Comparison of ENCODE assay signal across 19 cellular contexts in genomic region chr2:102256874-102257462, GRCh38. TPM values are rescaled to one million over a fixed set of nuclear protein-coding genes. Genes with fewer than 3 reads are reported as not detected.
DNase-seq lines count a peak whose midpoint lies in the region; ATAC-seq and TF ChIP-seq lines count a peak whose summit lies in the region.
"Had no signal": no experiment of that assay in that cellular context is flagged by ENCODE, and none has a peak within 500 bp of the region (broad histone marks: within the 10 kb centered on the region; RNA-seq: fewer than 3 reads in every experiment).

No MANE protein-coding gene starts in this region.

- peak overlapping the region; percentile 77 for H4K91ac ChIP-seq in mesenchymal stem cell (ENCODE audit: low read length)

- H3K36me3 ChIP-seq in GM23248 (ENCODE audit: low read depth) (no peaks in the 10 kb centered on the region), mesenchymal stem cell (ENCODE audit: control insufficient read depth in 1 of 2, insufficient read depth in 2 of 2, low read depth in 1 of 2, low read length in 2 of 2) (no peaks in the 10 kb centered on the region), mucosa of descending colon (ENCODE audit: low read depth) (no peaks in the 10 kb centered on the region)
- H3K36me3 ChIP-seq: adrenal gland, neutrophil had no signal

- no peaks in the 10 kb centered on the region for H3K79me1 ChIP-seq in mesenchymal stem cell (replicated peaks; ENCODE audit: low read length, poor library complexity, severe bottlenecking)

- peak overlapping the region; percentile 73 to 97 for H3K18ac ChIP-seq in mesenchymal stem cell (ENCODE audit: low read depth in 1 of 2, low read length in 2 of 2)

- H2BK15ac ChIP-seq in mesenchymal stem cell (ENCODE audit: low read depth, poor library complexity, severe bottlenecking): peak overlapping the region; percentile 92

- intact Hi-C loops in mucosa of descending colon (cut with DNase I, micrococcal nuclease): no loop called here
- intact Hi-C loops in Right ventricle myocardium inferior (cut with DNase I): no loop called here

- DNase-seq in T-helper 2 cell treated with Interferon-gamma antibody and Interleukin-4, amounts not matched to agents 5 μg/mL and 100 μg/mL, for 36 hours (ENCODE audit: low spot score): no peak
- DNase-seq in T-helper 2 cell: no peak
- no peak for DNase-seq in GM23248
- no peak for DNase-seq in activated naive CD4-positive, alpha-beta T cell treated with anti-CD3 and anti-CD28 coated beads, Interleukin-2, amount 50 U/mL, for 72 hours (ENCODE audit: low spot score in 2 of 2)
- DNase-seq in mesenchymal stem cell: no peak
- DNase-seq in mucosa of descending colon: no peak
- no peak for DNase-seq in T1000 (lab: John Stamatoyannopoulos, UW)
- no peak for DNase-seq in Right ventricle myocardium inferior (ENCODE audit: missing footprints)
- DNase-seq: adrenal gland; C1 segment of cervical spinal cord; central memory CD4-positive, alpha-beta T cell; DMS79 treated with DMSO at 0.1 percent for 48 hours; effector memory CD4-positive, alpha-beta T cell; NCI-H1417 treated with DMSO at 0.1 percent for 48 hours; NCI-H2171; right cardiac atrium had no signal

- peaks cover 17% of the 10 kb centered on the region for H3F3A ChIP-seq in GM23248 (ENCODE audit: insufficient read depth)

- peaks cover 56% of the 10 kb centered on the region for H3K4me1 Mint-ChIP-seq in T-helper 2 cell treated with Interferon-gamma antibody and Interleukin-4, amounts not matched to agents 5 μg/mL and 100 μg/mL, for 36 hours (ENCODE audit: low read depth)

- no peaks in the 10 kb centered on the region; the same call in 1 of the 2 replicates for H3K27me3 ChIP-seq in GM23248 (replicated peaks; ENCODE audit: insufficient read depth)
- H3K27me3 ChIP-seq in mesenchymal stem cell (ENCODE audit: control insufficient read depth in 1 of 2, insufficient read depth in 1 of 2, low read length in 2 of 2): peaks cover 0 to 34% of the 10 kb centered on the region in 2 experiments
- H3K27me3 ChIP-seq: adrenal gland, neutrophil had no signal

- no peak for TF ChIP-seq CTCF in mucosa of descending colon (IDR thresholded peaks at IDR 0.05)

- H3K4me1 ChIP-seq in GM23248 (ENCODE audit: insufficient read depth) (peaks cover 26% of the 10 kb centered on the region), mesenchymal stem cell (ENCODE audit: control insufficient read depth, insufficient read depth, low read depth, low read length) (peaks cover 4% of the 10 kb centered on the region), mucosa of descending colon (ENCODE audit: low read depth) (no peaks in the 10 kb centered on the region)
- H3K4me1 ChIP-seq: adrenal gland had no signal

- no peak overlapping the region for H3K4me3 Mint-ChIP-seq in T-helper 2 cell treated with Interferon-gamma antibody and Interleukin-4, amounts not matched to agents 5 μg/mL and 100 μg/mL, for 36 hours

- H3K4me2 ChIP-seq in GM23248 (ENCODE audit: unreplicated experiment) (no peak overlapping the region), mesenchymal stem cell (ENCODE audit: low read length, poor library complexity, severe bottlenecking) (no peak overlapping the region)

- H3K27ac ChIP-seq in GM23248 (no peak overlapping the region), mesenchymal stem cell (ENCODE audit: low read length, poor library complexity, severe bottlenecking) (no peak overlapping the region)
- H3K27ac ChIP-seq: adrenal gland, neutrophil, VCaP had no signal

- peak overlapping the region; percentile 34 to 95 for H2BK12ac ChIP-seq in mesenchymal stem cell (ENCODE audit: low read length in 2 of 2)

- peaks cover 10% of the 10 kb centered on the region for H3K36me3 Mint-ChIP-seq in T-helper 2 cell treated with Interferon-gamma antibody and Interleukin-4, amounts not matched to agents 5 μg/mL and 100 μg/mL, for 36 hours (ENCODE audit: low read depth)
- peaks cover 0 to 35% of the 10 kb centered on the region in 2 donors for H3K36me3 Mint-ChIP-seq in activated naive CD4-positive, alpha-beta T cell treated with anti-CD3 and anti-CD28 coated beads, Interleukin-2, amount 50 U/mL, for 72 hours

- no peaks in the 10 kb centered on the region for H3K27me3 Mint-ChIP-seq in T-helper 2 cell treated with Interferon-gamma antibody and Interleukin-4, amounts not matched to agents 5 μg/mL and 100 μg/mL, for 36 hours (ENCODE audit: low read depth)

- H4K8ac ChIP-seq in mesenchymal stem cell (ENCODE audit: low read length): peak overlapping the region; percentile 60

- WGBS in GM23248 (ENCODE audit: low coverage in 1 of 2, low lambda C conversion rate in 2 of 2, missing lambda C conversion rate in 2 of 2), 2 experiments: 83 to 86% methylated on average over 5 of the region's 5 CpGs
- WGBS in mesenchymal stem cell: 97% methylated on average over 5 of the region's 5 CpGs

- peaks cover 22% of the 10 kb centered on the region for H3K9me3 Mint-ChIP-seq in T-helper 2 cell treated with Interferon-gamma antibody and Interleukin-4, amounts not matched to agents 5 μg/mL and 100 μg/mL, for 36 hours
- peaks cover 0 to 8% of the 10 kb centered on the region in 2 donors for H3K9me3 Mint-ChIP-seq in activated naive CD4-positive, alpha-beta T cell treated with anti-CD3 and anti-CD28 coated beads, Interleukin-2, amount 50 U/mL, for 72 hours

- H2BK5ac ChIP-seq in mesenchymal stem cell (ENCODE audit: low read depth, low read length, poor library complexity, severe bottlenecking): peak overlapping the region; percentile 48

- in situ Hi-C loops in GM23248 (cut with MboI): loop anchor here (10.0 to 25.0 kb wide), 3 partner anchors 98 to 355 kb away; partner anchors contain the start of genes IL18R1 and SLC9A2

- H2BK120ac ChIP-seq in mesenchymal stem cell (ENCODE audit: low read depth, low read length): no peak overlapping the region

- H2AFZ ChIP-seq in GM23248: peak overlapping the region; percentile 45; the same call in 1 of the 2 replicates
- no peak overlapping the region for H2AFZ ChIP-seq in mesenchymal stem cell (ENCODE audit: low read depth, low read length)

- peak overlapping the region; percentile 40 for H3K27ac Mint-ChIP-seq in T-helper 2 cell treated with Interferon-gamma antibody and Interleukin-4, amounts not matched to agents 5 μg/mL and 100 μg/mL, for 36 hours
- peak overlapping the region; percentile 92 to 99 for H3K27ac Mint-ChIP-seq in activated naive CD4-positive, alpha-beta T cell treated with anti-CD3 and anti-CD28 coated beads, Interleukin-2, amount 50 U/mL, for 72 hours

- H3K9me3 ChIP-seq in GM23248 (ENCODE audit: low read depth): no peaks in the 10 kb centered on the region
- H3K9me3 ChIP-seq in mesenchymal stem cell (ENCODE audit: control insufficient read depth, low read length): no peaks in the 10 kb centered on the region
- no peaks in the 10 kb centered on the region for H3K9me3 ChIP-seq in mucosa of descending colon
- H3K9me3 ChIP-seq: adrenal gland, neutrophil had no signal

- H3K9me2 ChIP-seq in GM23248 (ENCODE audit: insufficient read depth): no peaks in the 10 kb centered on the region

- peak overlapping the region; percentile 15 to 35 for H3K4ac ChIP-seq in mesenchymal stem cell (ENCODE audit: low read depth in 1 of 2, low read length in 2 of 2)

- H3K79me2 ChIP-seq in GM23248 (ENCODE audit: insufficient read depth): no peaks in the 10 kb centered on the region

- no peak overlapping the region for H3K4me3 ChIP-seq in GM23248
- no peak overlapping the region for H3K4me3 ChIP-seq in mesenchymal stem cell (ENCODE audit: insufficient read depth in 1 of 2, low read depth in 1 of 2, low read length in 2 of 2)
- H3K4me3 ChIP-seq in mucosa of descending colon: no peak overlapping the region
- H3K4me3 ChIP-seq: adrenal gland had no signal

- no peak overlapping the region for H3K23ac ChIP-seq in mesenchymal stem cell (ENCODE audit: low read length in 2 of 2)

- no peak overlapping the region for H3K9ac ChIP-seq in GM23248
- no peak overlapping the region for H3K9ac ChIP-seq in mesenchymal stem cell (ENCODE audit: low read length)

- no peak overlapping the region for H2AK5ac ChIP-seq in mesenchymal stem cell (ENCODE audit: low read length, severe bottlenecking)

- H4K20me1 ChIP-seq in GM23248 (ENCODE audit: insufficient read depth): no peaks in the 10 kb centered on the region

- peak overlapping the region in 1 of 2 experiments; percentile 87 for H3K14ac ChIP-seq in mesenchymal stem cell (ENCODE audit: low read length in 2 of 2)

- ATAC-seq in activated naive CD4-positive, alpha-beta T cell treated with anti-CD3 and anti-CD28 coated beads, Interleukin-2, amount 50 U/mL, for 72 hours: no peak
- ATAC-seq in mucosa of descending colon: no peak
- no peak for ATAC-seq in Right ventricle myocardium inferior

RNA-seq across cellular contexts. Expression of gene IL1RL1, which starts 54.4 kb away (rescaled TPM):
- total RNA-seq in GM23248 (2014; rRNA removed; shearing (Covaris generic)): not detected in 2 replicates
- 0.13 and 0.35 TPM in 2 replicates for polyA plus RNA-seq in GM23248 (2016; fragmentation: Nextera tagmentation; extraction: Ambion mirVana)
- 1 to 10 TPM in 1 of 2 donors, under 1 TPM in 1; 0.74 to 1.0 TPM for total RNA-seq in activated naive CD4-positive, alpha-beta T cell treated with anti-CD3 and anti-CD28 coated beads, Interleukin-2, amount 50 U/mL, for 72 hours
- polyA plus RNA-seq in mesenchymal stem cell (2013, experiment 1 of 2): 11.4 TPM
- 11.5 TPM for polyA plus RNA-seq in mesenchymal stem cell (2013, experiment 2 of 2)
- 1 to 10 TPM in 2 of 3 donors, under 1 TPM in 1; 0.93 to 7.1 (median 5.9) TPM for total RNA-seq in mucosa of descending colon
- total RNA-seq in Right ventricle myocardium inferior: 1.7 TPM
- total RNA-seq: LHCN-M2 had no signal
